18 cellular contexts compared by ENCODE assay signal in genomic region chr7:778271-778967, GRCh38. TPM values are rescaled to one million over a fixed set of nuclear protein-coding genes. Genes with fewer than 3 reads are reported as not detected.
DNase-seq lines count a peak whose midpoint lies in the region; ATAC-seq and TF ChIP-seq lines count a peak whose summit lies in the region.
"Had no signal": no experiment of that assay in that cellular context is flagged by ENCODE, and none has a peak within 500 bp of the region (broad histone marks: within the 10 kb centered on the region; RNA-seq: fewer than 3 reads in every experiment).

No MANE protein-coding gene starts in this region.

- ATAC-seq in natural killer cell treated with Interleukin-12 subunit alpha and Interleukin-12 subunit beta and Interleukin-15 and Interleukin-18, amount 100 ng/mL, for 72 hours: no peak
- ATAC-seq in natural killer cell (no peak), lower lobe of right lung (no peak), GM18517 (IDR thresholded peaks at IDR 0.05; ENCODE audit: unreplicated experiment) (no peak)
- ATAC-seq: Panc1 had no signal

- H3K4me3 ChIP-seq in lower lobe of right lung: no peak overlapping the region
- H3K4me3 ChIP-seq: breast epithelium had no signal

- DNase-seq in natural killer cell treated with Interleukin-12 subunit alpha and Interleukin-12 subunit beta and Interleukin-15 and Interleukin-18, amount 100 ng/mL, for 72 hours (ENCODE audit: low spot score): peak; percentile 49
- DNase-seq in natural killer cell: no peak
- DNase-seq in lower lobe of right lung: peak; percentile 32
- DNase-seq in superior temporal gyrus (ENCODE audit: extremely low spot score): no peak
- no peak for DNase-seq in posterior vena cava (ENCODE audit: low spot score)
- no peak for DNase-seq in C1 segment of cervical spinal cord (lab: John Stamatoyannopoulos, UW)
- DNase-seq: CD8-positive, alpha-beta memory T cell; Karpas-422; NCI-H1436; NCI-H2227 treated with DMSO at 0.1 percent for 48 hours; stimulated activated CD4-positive, alpha-beta T cell treated with anti-CD3 and anti-CD28 coated beads, Interleukin-2, amount 100 ng/mL, for 48 hours had no signal

- peaks cover 58% of the 10 kb centered on the region for H3K36me3 ChIP-seq in lower lobe of right lung
- H3K36me3 ChIP-seq: breast epithelium had no signal

- H3K4me3 Mint-ChIP-seq in natural killer cell treated with Interleukin-12 subunit alpha and Interleukin-12 subunit beta and Interleukin-15 and Interleukin-18, amount 100 ng/mL, for 72 hours: no peak overlapping the region
- no peak overlapping the region for H3K4me3 Mint-ChIP-seq in natural killer cell
- H3K4me3 Mint-ChIP-seq: activated naive CD8-positive, alpha-beta T cell; activated T-helper 1 cell treated with anti-CD3 and anti-CD28 coated beads, Interleukin-12 subunit alpha, Interleukin-12 subunit beta, Interleukin-2, Interleukin-4 antibody, amounts not matched to agents 30 ng/mL and 10 ng/mL and 1 ng/mL, durations not matched to agents 14 hours and 24 hours and 36 hours; CD8-positive, alpha-beta memory T cell; dendritic cell treated with granulocyte-macrophage colony-stimulating factor and Interleukin-4, amounts not matched to agents 40 ng/mL and 50 ng/mL, for 4 days had no signal

- intact Hi-C loops in natural killer cell (cut with micrococcal nuclease): no loop called here
- intact Hi-C loops in lower lobe of right lung (cut with DNase I): no loop called here
- intact Hi-C loops in posterior vena cava (cut with DNase I): no loop called here

- H3K27me3 ChIP-seq in lower lobe of right lung (ENCODE audit: low read depth): no peaks in the 10 kb centered on the region
- H3K27me3 ChIP-seq: breast epithelium had no signal

- H3K27me3 Mint-ChIP-seq in natural killer cell treated with Interleukin-12 subunit alpha and Interleukin-12 subunit beta and Interleukin-15 and Interleukin-18, amount 100 ng/mL, for 72 hours: no peaks in the 10 kb centered on the region
- no peaks in the 10 kb centered on the region for H3K27me3 Mint-ChIP-seq in natural killer cell (ENCODE audit: low read depth in 2 of 2)
- H3K27me3 Mint-ChIP-seq: activated naive CD8-positive, alpha-beta T cell; CD8-positive, alpha-beta memory T cell; dendritic cell treated with granulocyte-macrophage colony-stimulating factor and Interleukin-4, amounts not matched to agents 40 ng/mL and 50 ng/mL, for 4 days had no signal

- no peaks in the 10 kb centered on the region for H3K9me3 ChIP-seq in lower lobe of right lung
- H3K9me3 ChIP-seq: breast epithelium had no signal

- no peaks in the 10 kb centered on the region for H3K9me3 Mint-ChIP-seq in natural killer cell treated with Interleukin-12 subunit alpha and Interleukin-12 subunit beta and Interleukin-15 and Interleukin-18, amount 100 ng/mL, for 72 hours
- no peaks in the 10 kb centered on the region for H3K9me3 Mint-ChIP-seq in natural killer cell
- H3K9me3 Mint-ChIP-seq: activated T-helper 1 cell treated with anti-CD3 and anti-CD28 coated beads, Interleukin-12 subunit alpha, Interleukin-12 subunit beta, Interleukin-2, Interleukin-4 antibody, amounts not matched to agents 30 ng/mL and 10 ng/mL and 1 ng/mL, durations not matched to agents 14 hours and 24 hours and 36 hours; CD8-positive, alpha-beta memory T cell had no signal

- no peak overlapping the region for H3K27ac Mint-ChIP-seq in natural killer cell treated with Interleukin-12 subunit alpha and Interleukin-12 subunit beta and Interleukin-15 and Interleukin-18, amount 100 ng/mL, for 72 hours
- H3K27ac Mint-ChIP-seq in natural killer cell: no peak overlapping the region
- H3K27ac Mint-ChIP-seq: activated naive CD8-positive, alpha-beta T cell; activated T-helper 1 cell treated with anti-CD3 and anti-CD28 coated beads, Interleukin-12 subunit alpha, Interleukin-12 subunit beta, Interleukin-2, Interleukin-4 antibody, amounts not matched to agents 30 ng/mL and 10 ng/mL and 1 ng/mL, durations not matched to agents 14 hours and 24 hours and 36 hours; CD8-positive, alpha-beta memory T cell; dendritic cell treated with granulocyte-macrophage colony-stimulating factor and Interleukin-4, amounts not matched to agents 40 ng/mL and 50 ng/mL, for 4 days had no signal

- H3K4me1 Mint-ChIP-seq in natural killer cell treated with Interleukin-12 subunit alpha and Interleukin-12 subunit beta and Interleukin-15 and Interleukin-18, amount 100 ng/mL, for 72 hours (ENCODE audit: low read depth in 2 of 2): no peaks in the 10 kb centered on the region
- H3K4me1 Mint-ChIP-seq in natural killer cell: no peaks in the 10 kb centered on the region
- H3K4me1 Mint-ChIP-seq: CD8-positive, alpha-beta memory T cell had no signal

- H3K27ac ChIP-seq in VCaP (peak overlapping the region; percentile 70), lower lobe of right lung (no peak overlapping the region)

- peaks cover 9% of the 10 kb centered on the region for H3K36me3 Mint-ChIP-seq in natural killer cell treated with Interleukin-12 subunit alpha and Interleukin-12 subunit beta and Interleukin-15 and Interleukin-18, amount 100 ng/mL, for 72 hours
- H3K36me3 Mint-ChIP-seq in natural killer cell: no peaks in the 10 kb centered on the region

- no peak for TF ChIP-seq CTCF in natural killer cell (IDR thresholded peaks at IDR 0.05)
- TF ChIP-seq CTCF in VCaP (conservative IDR thresholded peaks at IDR 0.05): 0 out of 2 replicates have a peak, but pooled peaks have one; percentile 13
- TF ChIP-seq CTCF in lower lobe of right lung (IDR thresholded peaks at IDR 0.05): no peak

- H3K4me1 ChIP-seq in lower lobe of right lung: no peaks in the 10 kb centered on the region
- H3K4me1 ChIP-seq: breast epithelium had no signal

RNA-seq across cellular contexts. Expression of gene PRKAR1B, which starts 51.3 kb away (rescaled TPM):
- total RNA-seq in natural killer cell treated with Interleukin-12 subunit alpha and Interleukin-12 subunit beta and Interleukin-15 and Interleukin-18, amount 100 ng/mL, for 72 hours: 10 to 100 TPM in 1 of 2 donors, 1 to 10 TPM in 1; 9.8 to 31.9 TPM
- total RNA-seq in natural killer cell (1 to 10 TPM; 2.4 to 3.8 (median 3.0) TPM), lower lobe of right lung (16.8 TPM), posterior vena cava (10 to 100 TPM; 10.1 TPM)

RNA-seq across cellular contexts. Expression of gene DNAAF5, which starts 51.9 kb away (rescaled TPM):
- total RNA-seq in natural killer cell treated with Interleukin-12 subunit alpha and Interleukin-12 subunit beta and Interleukin-15 and Interleukin-18, amount 100 ng/mL, for 72 hours: 10 to 100 TPM; 19.5 to 53.4 TPM
- total RNA-seq in natural killer cell: 10 to 100 TPM in 2 of 3 donors, 1 to 10 TPM in 1; 6.7 to 10.3 (median 10.3) TPM
- total RNA-seq in lower lobe of right lung: 22.4 TPM
- total RNA-seq in posterior vena cava: 10 to 100 TPM; 12.6 to 16.9 TPM

RNA-seq across cellular contexts. Expression of gene SUN1, which starts 53.9 kb away (rescaled TPM):
- 10 to 100 TPM; 34.3 to 50.4 TPM for total RNA-seq in natural killer cell treated with Interleukin-12 subunit alpha and Interleukin-12 subunit beta and Interleukin-15 and Interleukin-18, amount 100 ng/mL, for 72 hours
- total RNA-seq in natural killer cell (10 to 100 TPM; 40.2 to 63.5 (median 48.0) TPM), lower lobe of right lung (111 TPM), posterior vena cava (100 to 1,000 TPM; 110 to 132 TPM)

Comparison
In these comparisons a context has a peak if more than half of its experiments do, and no peak if none do; other contexts are left out.
1. DNase-seq: peak in natural killer cell treated with Interleukin-12 subunit alpha and Interleukin-12 subunit beta and Interleukin-15 and Interleukin-18, amount 100 ng/mL, for 72 hours (single experiment) and lower lobe of right lung (single experiment); none in natural killer cell (single experiment), superior temporal gyrus (single experiment), posterior vena cava (single experiment) and C1 segment of cervical spinal cord (0 of 14).